Comparison of ENCODE assay signal across 8 cellular contexts in the genomic region with DNA sequence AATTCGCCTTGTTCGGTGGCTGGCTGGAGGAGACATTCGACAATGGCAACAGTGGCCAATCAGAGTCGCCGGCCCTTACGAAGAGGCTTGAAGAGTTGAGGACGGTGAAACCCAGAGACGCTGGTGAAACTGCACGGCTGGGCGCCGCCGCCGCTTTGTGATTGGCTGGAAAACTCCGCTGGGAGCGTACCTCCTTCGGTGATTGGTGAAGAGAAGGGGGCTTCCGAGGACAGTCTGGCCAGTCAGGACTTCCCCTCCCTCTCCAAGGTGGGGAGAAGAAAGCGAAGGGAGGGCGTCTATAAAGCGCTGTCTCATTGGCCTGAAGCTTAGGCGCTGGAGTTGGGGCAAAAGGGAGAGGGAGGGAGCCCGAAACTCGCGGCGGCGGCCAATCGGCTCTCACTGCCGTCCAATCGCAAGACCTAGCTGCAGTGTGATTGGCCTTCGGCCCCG. TPM values are rescaled to one million over a fixed set of nuclear protein-coding genes. Genes with fewer than 3 reads are reported as not detected.
DNase-seq lines count a peak whose midpoint lies in the region; ATAC-seq and TF ChIP-seq lines count a peak whose summit lies in the region.

No MANE protein-coding gene starts in this region.

- TF ChIP-seq CTCF in GM20000 (IDR thresholded peaks at IDR 0.05; ENCODE audit: extremely low read depth, missing control alignments) (no peak), natural killer cell (IDR thresholded peaks at IDR 0.05) (no peak), tibial artery (IDR thresholded peaks at IDR 0.05) (peak in 1 of 2 experiments; percentile 42)

- no peaks in the 10 kb centered on the region for H3K9me3 Mint-ChIP-seq in activated T-helper 17 cell treated with anti-CD3 and anti-CD28 coated beads, Interleukin-2, amount 50 U/mL, for 72 hours
- H3K9me3 Mint-ChIP-seq in natural killer cell = no peaks in the 10 kb centered on the region

- H3K36me3 ChIP-seq in tibial artery = peaks cover 0 to 6% (median 0%) of the 10 kb centered on the region in 3 donors

- no peak overlapping the region for H3K4me3 Mint-ChIP-seq in activated T-helper 17 cell treated with anti-CD3 and anti-CD28 coated beads, Interleukin-2, amount 50 U/mL, for 72 hours
- no peak overlapping the region for H3K4me3 Mint-ChIP-seq in natural killer cell

- H3K4me1 Mint-ChIP-seq in activated T-helper 17 cell treated with anti-CD3 and anti-CD28 coated beads, Interleukin-2, amount 50 U/mL, for 72 hours = peaks cover 5% of the 10 kb centered on the region
- peaks cover 18 to 25% of the 10 kb centered on the region in 2 donors for H3K4me1 Mint-ChIP-seq in natural killer cell

- H3K27ac Mint-ChIP-seq in activated T-helper 17 cell treated with anti-CD3 and anti-CD28 coated beads, Interleukin-2, amount 50 U/mL, for 72 hours = no peak overlapping the region
- H3K27ac Mint-ChIP-seq in natural killer cell = no peak overlapping the region

- H3K36me3 Mint-ChIP-seq in activated T-helper 17 cell treated with anti-CD3 and anti-CD28 coated beads, Interleukin-2, amount 50 U/mL, for 72 hours (ENCODE audit: low read depth) = peaks cover 28% of the 10 kb centered on the region
- no peaks in the 10 kb centered on the region for H3K36me3 Mint-ChIP-seq in natural killer cell

- H3K4me3 ChIP-seq in tibial artery = peak overlapping the region; percentile 64 to 95

- DNase-seq in DMS153 (lab: John Stamatoyannopoulos, UW) (peak; percentile 100), GM20000 (ENCODE audit: low spot score) (peak; percentile 93), NCI-H748 (lab: John Stamatoyannopoulos, UW; ENCODE audit: unreplicated experiment) (peak; percentile 98), fibroblast of the conjunctiva (ENCODE audit: low read depth) (peak; percentile 100), natural killer cell (peak; percentile 93), tibial artery (peak; percentile 100)

- no peaks in the 10 kb centered on the region for H3K27me3 Mint-ChIP-seq in activated T-helper 17 cell treated with anti-CD3 and anti-CD28 coated beads, Interleukin-2, amount 50 U/mL, for 72 hours
- no peaks in the 10 kb centered on the region for H3K27me3 Mint-ChIP-seq in natural killer cell (ENCODE audit: low read depth in 2 of 2)

- intact Hi-C loops in natural killer cell (cut with micrococcal nuclease) = loop anchor here (1.0 to 10.0 kb wide), 11 partner anchors 42 to 1740 kb away; partner anchors contain the start of genes ARHGAP31, COX17, EAF2 and GTF2E1
- intact Hi-C loops in tibial artery (cut with DNase I; ENCODE audit: low total_unique reads) = loop anchor here (10.0 kb wide), 1 partner anchor 650 kb away; the partner anchor contains the start of genes GTF2E1 and RABL3

- H3K9me3 ChIP-seq in tibial artery = no peaks in the 10 kb centered on the region

- ATAC-seq in HG03575 (IDR thresholded peaks at IDR 0.05; ENCODE audit: extremely low read depth, insufficient number of reproducible peaks, low FRiP score, unreplicated experiment) (peak; percentile 60), natural killer cell (peak; percentile 65 to 83 (median 69))
- peak; percentile 75 for ATAC-seq in activated T-helper 17 cell treated with anti-CD3 and anti-CD28 coated beads, Interleukin-2, amount 50 U/mL, for 72 hours (replicated peaks)

- H3K4me1 ChIP-seq in tibial artery = peaks cover 0 to 32% (median 14%) of the 10 kb centered on the region in 4 donors

- no peaks in the 10 kb centered on the region for H3K27me3 ChIP-seq in tibial artery

- peak overlapping the region; percentile 92 to 97 for H3K27ac ChIP-seq in tibial artery

RNA-seq across cellular contexts. Expression of gene GSK3B, which starts 0.6 kb away (rescaled TPM):
- 10 to 100 TPM; 31.5 to 36.9 TPM for total RNA-seq in activated T-helper 17 cell treated with anti-CD3 and anti-CD28 coated beads, Interleukin-2, amount 50 U/mL, for 72 hours
- 10 to 100 TPM; 61.3 to 67.0 (median 62.7) TPM for total RNA-seq in natural killer cell

Comparison
In these comparisons a context has a peak if more than half of its experiments do, and no peak if none do; other contexts are left out.
1. Peak in every context shown above with its lines: DNase-seq, ATAC-seq, H3K4me3 ChIP-seq and H3K27ac ChIP-seq.